In the genomic region with DNA sequence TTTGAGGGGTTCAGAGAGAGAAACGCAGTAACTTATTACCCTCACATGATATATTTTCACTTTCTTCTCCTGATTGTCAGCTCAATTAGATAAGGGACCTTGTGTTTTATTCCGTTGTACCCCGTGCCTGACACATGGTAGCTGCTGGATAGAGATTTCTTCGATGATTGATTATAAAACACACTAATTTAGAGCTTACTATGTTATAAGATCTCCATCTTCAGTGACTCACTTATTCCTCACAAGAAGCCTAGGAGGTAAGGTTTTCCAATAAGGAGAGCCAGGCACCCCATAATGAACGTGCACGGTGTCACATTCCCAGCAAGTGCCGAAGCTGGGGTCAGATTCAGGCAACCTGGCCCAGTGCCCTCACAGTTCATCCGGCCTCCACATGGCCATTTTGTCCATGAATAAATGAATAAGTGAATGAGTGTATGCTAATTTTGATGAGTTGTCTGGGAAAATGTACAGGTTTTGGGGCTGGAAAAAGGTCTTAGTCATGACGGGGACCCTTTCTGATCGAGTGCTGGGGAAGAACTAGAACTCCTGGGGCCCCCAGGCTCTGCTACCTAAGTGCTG, we compare ENCODE assay signal across 8 cellular contexts.
A peak's percentile ranks its signal among the peaks of the same experiment; 100 is the strongest.
DNase-seq lines count a peak whose midpoint lies in the region; ATAC-seq lines count a peak whose summit lies in the region.

No MANE protein-coding gene starts in this region.

- peaks cover 14% of the 10 kb centered on the region for H3K27me3 Mint-ChIP-seq in activated T-cell treated with anti-CD3 and anti-CD28 coated beads, Interleukin-2, amount 50 U/mL, for 4 hours (ENCODE audit: low read depth)
- peaks cover 34% of the 10 kb centered on the region for H3K27me3 Mint-ChIP-seq in activated naive CD8-positive, alpha-beta T cell treated with anti-CD3 and anti-CD28 coated beads for 36 hours
- H3K27me3 Mint-ChIP-seq in immature natural killer cell (ENCODE audit: low read depth in 3 of 3): peaks cover 4 to 18% (median 8%) of the 10 kb centered on the region in 3 donors

- peak overlapping the region; percentile 55 to 85 for H3K4me3 ChIP-seq in stomach smooth muscle (ENCODE audit: low read length in 2 of 2)

- H3K9me3 Mint-ChIP-seq in activated T-cell treated with anti-CD3 and anti-CD28 coated beads, Interleukin-2, amount 50 U/mL, for 4 hours: no peaks in the 10 kb centered on the region
- no peaks in the 10 kb centered on the region for H3K9me3 Mint-ChIP-seq in activated naive CD8-positive, alpha-beta T cell treated with anti-CD3 and anti-CD28 coated beads for 36 hours
- H3K9me3 Mint-ChIP-seq in immature natural killer cell: peaks cover 0 to 2% (median 0%) of the 10 kb centered on the region in 6 donors

- H3K27me3 ChIP-seq in stomach smooth muscle (ENCODE audit: control insufficient read depth in 1 of 2, insufficient read depth in 2 of 2, low read length in 2 of 2): no peaks in the 10 kb centered on the region

- DNase-seq in activated T-cell treated with anti-CD3 and anti-CD28 coated beads, Interleukin-2, amount 50 U/mL, for 4 hours: no peak
- DNase-seq in activated T-cell treated with anti-CD3 and anti-CD28 coated beads, Interleukin-2, amount 50 U/mL, for 48 hours: no peak
- DNase-seq in activated naive CD8-positive, alpha-beta T cell treated with anti-CD3 and anti-CD28 coated beads for 36 hours: no peak
- DNase-seq in immature natural killer cell: no peak
- DNase-seq in SK-N-DZ (ENCODE audit: low spot score): no peak
- no peak for DNase-seq in GOT3 (lab: John Stamatoyannopoulos, UW)

- H3K36me3 Mint-ChIP-seq in activated T-cell treated with anti-CD3 and anti-CD28 coated beads, Interleukin-2, amount 50 U/mL, for 4 hours (ENCODE audit: insufficient read depth): no peaks in the 10 kb centered on the region
- H3K36me3 Mint-ChIP-seq in activated naive CD8-positive, alpha-beta T cell treated with anti-CD3 and anti-CD28 coated beads for 36 hours: no peaks in the 10 kb centered on the region
- H3K36me3 Mint-ChIP-seq in immature natural killer cell: no peaks in the 10 kb centered on the region

- peaks cover 9% of the 10 kb centered on the region for H3K4me1 Mint-ChIP-seq in activated T-cell treated with anti-CD3 and anti-CD28 coated beads, Interleukin-2, amount 50 U/mL, for 4 hours (ENCODE audit: low read depth)
- H3K4me1 Mint-ChIP-seq in activated naive CD8-positive, alpha-beta T cell treated with anti-CD3 and anti-CD28 coated beads for 36 hours: peaks cover 15% of the 10 kb centered on the region
- peaks cover 16 to 27% of the 10 kb centered on the region in 2 donors for H3K4me1 Mint-ChIP-seq in immature natural killer cell

- peak overlapping the region; percentile 58 for H3K27ac ChIP-seq in stomach smooth muscle (ENCODE audit: low read length)

- no peak for ATAC-seq in activated T-cell treated with anti-CD3 and anti-CD28 coated beads, Interleukin-2, amount 50 U/mL, for 4 hours
- no peak for ATAC-seq in GM21529 (IDR thresholded peaks at IDR 0.05; ENCODE audit: unreplicated experiment)

- no peak overlapping the region for H3K27ac Mint-ChIP-seq in activated naive CD8-positive, alpha-beta T cell treated with anti-CD3 and anti-CD28 coated beads for 36 hours
- H3K27ac Mint-ChIP-seq in immature natural killer cell: peak overlapping the region in 5 of 6 donors; percentile 36 to 88 (median 73)

- H3K4me1 ChIP-seq in stomach smooth muscle (ENCODE audit: control insufficient read depth, insufficient read depth, low read length): peaks cover 8% of the 10 kb centered on the region

- peak overlapping the region; percentile 76 for H3K4me3 Mint-ChIP-seq in activated T-cell treated with anti-CD3 and anti-CD28 coated beads, Interleukin-2, amount 50 U/mL, for 4 hours
- peak overlapping the region; percentile 71 for H3K4me3 Mint-ChIP-seq in activated naive CD8-positive, alpha-beta T cell treated with anti-CD3 and anti-CD28 coated beads for 36 hours
- peak overlapping the region; percentile 84 to 90 (median 88) for H3K4me3 Mint-ChIP-seq in immature natural killer cell

- H3K9me3 ChIP-seq in stomach smooth muscle (ENCODE audit: control insufficient read depth in 2 of 2, low read length in 2 of 2): no peaks in the 10 kb centered on the region

- H3K9ac ChIP-seq in stomach smooth muscle (ENCODE audit: low read length in 2 of 2): peak overlapping the region; percentile 38 to 86

- H3K36me3 ChIP-seq in stomach smooth muscle (ENCODE audit: control insufficient read depth in 2 of 2, insufficient read depth in 2 of 2, low read length in 2 of 2): no peaks in the 10 kb centered on the region
